Comparison of ENCODE assay signal across 8 cellular contexts in genomic region chr12:109998904-109999648, GRCh38. TPM values are rescaled to one million over a fixed set of nuclear protein-coding genes. Genes with fewer than 3 reads are reported as not detected.
DNase-seq lines count a peak whose midpoint lies in the region; ATAC-seq and TF ChIP-seq lines count a peak whose summit lies in the region.

Gene ANKRD13A (plus strand): TSS chr12:109999430. CDS start chr12:109999689, 259 bp downstream.

- intact Hi-C loops in left colon (cut with DNase I, micrococcal nuclease): no loop called here

- peak within 1 kb of the TSS; percentile 98 for H3K27ac Mint-ChIP-seq in activated CD4-positive, alpha-beta T cell treated with anti-CD3 and anti-CD28 coated beads, Interleukin-2, amount 10 ng/mL, durations not matched to agents 7 days and 5 days

- TF ChIP-seq POLR2A in GM19193 (IDR thresholded peaks at IDR 0.05; ENCODE audit: extremely low read depth, insufficient read depth, insufficient read length): peak; percentile 98

- H3K4me3 ChIP-seq in AG09309 (ENCODE audit: control insufficient read depth, low read depth, low read length): peak within 1 kb of the TSS; percentile 86
- H3K4me3 ChIP-seq in coronary artery: peak within 1 kb of the TSS; percentile 97

- H3K4me3 Mint-ChIP-seq in activated CD4-positive, alpha-beta T cell treated with anti-CD3 and anti-CD28 coated beads, Interleukin-2, amount 10 ng/mL, durations not matched to agents 7 days and 5 days: peak within 1 kb of the TSS; percentile 100

- H3K27ac ChIP-seq in coronary artery: peak within 1 kb of the TSS; percentile 74 to 87

- TF ChIP-seq CTCF in AG09309 (IDR thresholded peaks at IDR 0.05; ENCODE audit: control insufficient read depth, insufficient read depth, low read depth, low read length, missing control alignments) (no peak), coronary artery (IDR thresholded peaks at IDR 0.05) (no peak)

- no peaks in the 10 kb centered on the region for H3K9me3 Mint-ChIP-seq in activated CD4-positive, alpha-beta T cell treated with anti-CD3 and anti-CD28 coated beads, Interleukin-2, amount 10 ng/mL, durations not matched to agents 7 days and 5 days

- H3K36me3 Mint-ChIP-seq in activated CD4-positive, alpha-beta T cell treated with anti-CD3 and anti-CD28 coated beads, Interleukin-2, amount 10 ng/mL, durations not matched to agents 7 days and 5 days (ENCODE audit: low read depth): peaks cover 29% of the 10 kb centered on the region

- peaks cover 61% of the 10 kb centered on the region for H3K4me1 Mint-ChIP-seq in activated CD4-positive, alpha-beta T cell treated with anti-CD3 and anti-CD28 coated beads, Interleukin-2, amount 10 ng/mL, durations not matched to agents 7 days and 5 days

- DNase-seq in AG09309 (ENCODE audit: low read depth): peak; percentile 89
- peak; percentile 97 for DNase-seq in NCI-H69 (lab: John Stamatoyannopoulos, UW)
- peak; percentile 93 for DNase-seq in activated CD4-positive, alpha-beta T cell treated with anti-CD3 and anti-CD28 coated beads, Interleukin-2, amount 10 ng/mL, durations not matched to agents 7 days and 5 days
- DNase-seq in coronary artery (ENCODE audit: low spot score): peak; percentile 93
- DNase-seq in left colon: peak; percentile 88 to 90
- peak; percentile 67 to 75 for DNase-seq in stimulated activated CD4-positive, alpha-beta T cell treated with anti-CD3 and anti-CD28 coated beads, Interleukin-1b, Interleukin-23, amount 100 ng/mL, for 4 hours (ENCODE audit: low read depth in 2 of 2)

- H3K27me3 Mint-ChIP-seq in activated CD4-positive, alpha-beta T cell treated with anti-CD3 and anti-CD28 coated beads, Interleukin-2, amount 10 ng/mL, durations not matched to agents 7 days and 5 days: no peaks in the 10 kb centered on the region

- ATAC-seq in HG03460 (IDR thresholded peaks at IDR 0.05; ENCODE audit: unreplicated experiment) (peak; percentile 48), left colon (peak; percentile 77)

- POLR2A ChIA-PET in activated CD4-positive, alpha-beta T cell treated with anti-CD3 and anti-CD28 coated beads, Interleukin-2, amount 10 ng/mL, durations not matched to agents 7 days and 5 days (lab: Charles Lee): no interaction called here

- CTCF ChIA-PET in activated CD4-positive, alpha-beta T cell treated with anti-CD3 and anti-CD28 coated beads, Interleukin-2, amount 10 ng/mL, durations not matched to agents 7 days and 5 days (lab: Charles Lee): interaction anchor here (0.9 to 1.6 kb wide), 7 partner anchors 11 to 102 kb away, joined by 3 to 6 read pairs (median 3); no protein-coding TSS in a partner anchor

RNA-seq across cellular contexts. Expression of gene ANKRD13A, which starts in this region (rescaled TPM):
- total RNA-seq in activated CD4-positive, alpha-beta T cell treated with anti-CD3 and anti-CD28 coated beads, Interleukin-2, amount 10 ng/mL, durations not matched to agents 7 days and 5 days: 10 to 100 TPM; 82.5 to 88.2 TPM
- 10 to 100 TPM; 65.3 to 68.3 TPM for total RNA-seq in left colon

Comparison
In these comparisons a context has a peak if more than half of its experiments do, and no peak if none do; other contexts are left out.
1. Peak in every context shown above with its lines: DNase-seq, ATAC-seq, H3K4me3 ChIP-seq and H3K27ac ChIP-seq.